ENCODE assay signal across 9 cellular contexts in the genomic region with DNA sequence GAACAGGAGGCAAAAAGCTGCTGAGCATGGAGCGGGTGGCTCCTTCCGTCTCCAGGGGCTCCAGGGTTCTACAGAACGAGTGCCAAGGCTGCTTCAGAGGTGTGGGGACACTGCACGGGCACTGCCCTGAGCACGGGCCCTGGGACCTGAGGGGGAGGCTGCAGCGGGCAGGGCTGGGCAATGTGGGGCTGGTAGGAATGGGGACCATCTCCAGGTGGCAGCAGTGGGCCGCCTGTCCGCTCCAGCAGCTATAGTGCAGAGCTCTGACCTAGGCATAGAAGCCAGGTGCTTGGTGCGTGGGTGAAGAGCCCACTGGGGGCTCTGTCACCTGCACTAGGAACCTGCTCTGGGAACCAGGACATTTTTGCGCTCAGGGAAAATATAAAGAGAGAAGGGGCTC. TPM values are rescaled to one million over a fixed set of nuclear protein-coding genes. Genes with fewer than 3 reads are reported as not detected.
DNase-seq lines count a peak whose midpoint lies in the region; ATAC-seq and TF ChIP-seq lines count a peak whose summit lies in the region.
"Had no signal": no experiment of that assay in that cellular context is flagged by ENCODE, and none has a peak within 500 bp of the region (broad histone marks: within the 10 kb centered on the region; RNA-seq: fewer than 3 reads in every experiment).

No MANE protein-coding gene starts in this region.

- WGBS in prostate gland, result 78% methylated on average over 10 of the region's 10 CpGs

- no peak overlapping the region for H3K27ac ChIP-seq in prostate gland
- H3K27ac ChIP-seq: SJSA1 had no signal

- ATAC-seq in HG02852 (IDR thresholded peaks at IDR 0.05; ENCODE audit: unreplicated experiment) (peak; percentile 57), left colon (peak; percentile 66), GM19351 (IDR thresholded peaks at IDR 0.05; ENCODE audit: unreplicated experiment) (no peak), GM19452 (IDR thresholded peaks at IDR 0.05; ENCODE audit: unreplicated experiment) (no peak)

- H3K27ac Mint-ChIP-seq in activated CD4-positive, alpha-beta memory T cell treated with anti-CD3 and anti-CD28 coated beads for 36 hours, result no peak overlapping the region

- H3K36me3 ChIP-seq in prostate gland, result peaks cover 4 to 27% of the 10 kb centered on the region in 2 donors

- H3K9me3 Mint-ChIP-seq in activated CD4-positive, alpha-beta memory T cell treated with anti-CD3 and anti-CD28 coated beads for 36 hours, result no peaks in the 10 kb centered on the region

- CTCF ChIA-PET in activated CD4-positive, alpha-beta memory T cell treated with anti-CD3 and anti-CD28 coated beads for 36 hours (lab: Charles Lee), result interaction anchor here (1.0 to 28.1 kb wide), 7 partner anchors 10 to 166 kb away, joined by 3 to 795 read pairs (median 4); a partner anchor contains a TSS

- H3K4me3 ChIP-seq in prostate gland, result no peak overlapping the region
- H3K4me3 ChIP-seq: SJSA1 had no signal

- no peaks in the 10 kb centered on the region for H3K9me3 ChIP-seq in prostate gland
- H3K9me3 ChIP-seq: SJSA1 had no signal

- H3K36me3 Mint-ChIP-seq in activated CD4-positive, alpha-beta memory T cell treated with anti-CD3 and anti-CD28 coated beads for 36 hours, result peaks cover 40% of the 10 kb centered on the region

- no peaks in the 10 kb centered on the region for H3K27me3 ChIP-seq in prostate gland (replicated peaks; ENCODE audit: insufficient read depth)
- H3K27me3 ChIP-seq: SJSA1 had no signal

- TF ChIP-seq CTCF in GM12874 (IDR thresholded peaks at IDR 0.05; ENCODE audit: insufficient read depth, low read depth, low read length), result peak; percentile 68
- peak in 1 of 4 experiments; percentile 38 for TF ChIP-seq CTCF in prostate gland (IDR thresholded peaks at IDR 0.05)

- peaks cover 12% of the 10 kb centered on the region for H3K4me1 ChIP-seq in prostate gland (replicated peaks)
- H3K4me1 ChIP-seq: SJSA1 had no signal

- DNase-seq in activated CD4-positive, alpha-beta memory T cell treated with anti-CD3 and anti-CD28 coated beads for 36 hours, result peak; percentile 47
- DNase-seq in left colon, result peak in 1 of 2 donors; percentile 56
- no peak for DNase-seq in prostate gland (ENCODE audit: low spot score)
- no peak for DNase-seq in NCI-H524 treated with DMSO at 0.1 percent for 48 hours (lab: John Stamatoyannopoulos, UW)

- TF ChIP-seq POLR2A in prostate gland (IDR thresholded peaks at IDR 0.05), result no peak

- H3K4me1 Mint-ChIP-seq in activated CD4-positive, alpha-beta memory T cell treated with anti-CD3 and anti-CD28 coated beads for 36 hours (ENCODE audit: low read depth), result peaks cover 17% of the 10 kb centered on the region

- POLR2A ChIA-PET in activated CD4-positive, alpha-beta memory T cell treated with anti-CD3 and anti-CD28 coated beads for 36 hours (lab: Charles Lee), result interaction anchor here (1.8 kb wide), 1 partner anchor 41 kb away, joined by 7 read pairs; no protein-coding TSS in a partner anchor

- H3K27me3 Mint-ChIP-seq in activated CD4-positive, alpha-beta memory T cell treated with anti-CD3 and anti-CD28 coated beads for 36 hours, result no peaks in the 10 kb centered on the region

- intact Hi-C loops in activated CD4-positive, alpha-beta memory T cell treated with anti-CD3 and anti-CD28 coated beads for 36 hours (cut with micrococcal nuclease), result loop anchor here (1.0 kb wide), 1 partner anchor 40 kb away; no protein-coding TSS in a partner anchor
- intact Hi-C loops in left colon (cut with DNase I, micrococcal nuclease), result loop anchor here in 1 of 2 donors (5.0 kb wide), 1 partner anchor 40 kb away; no protein-coding TSS in a partner anchor
- intact Hi-C loops in prostate gland (cut with DNase I), result loop anchor here (5.0 kb wide), 1 partner anchor 40 kb away; no protein-coding TSS in a partner anchor

- H3K4me3 Mint-ChIP-seq in activated CD4-positive, alpha-beta memory T cell treated with anti-CD3 and anti-CD28 coated beads for 36 hours, result no peak overlapping the region

RNA-seq across cellular contexts. Expression of a gene that starts 22.3 kb away (rescaled TPM):
- 100 to 1,000 TPM; 257 to 280 TPM for total RNA-seq in activated CD4-positive, alpha-beta memory T cell treated with anti-CD3 and anti-CD28 coated beads for 36 hours
- total RNA-seq in left colon (10 to 100 TPM; 21.6 to 25.6 TPM), prostate gland (10 to 100 TPM; 39.5 to 67.7 TPM)

RNA-seq across cellular contexts. Expression of a gene that starts 24.4 kb away (rescaled TPM):
- total RNA-seq in activated CD4-positive, alpha-beta memory T cell treated with anti-CD3 and anti-CD28 coated beads for 36 hours, result 10 to 100 TPM; 13.7 to 16.2 TPM
- total RNA-seq in left colon (10 to 100 TPM; 18.1 to 18.9 TPM), prostate gland (10 to 100 TPM; 39.0 to 52.5 TPM)

RNA-seq across cellular contexts. Expression of a gene that starts 38.8 kb away (rescaled TPM):
- 1 to 10 TPM; 2.1 to 2.5 TPM for total RNA-seq in activated CD4-positive, alpha-beta memory T cell treated with anti-CD3 and anti-CD28 coated beads for 36 hours
- total RNA-seq in left colon (1 to 10 TPM; 8.5 to 9.7 TPM), prostate gland (10 to 100 TPM; 19.1 to 28.5 TPM)

Comparison
In these comparisons a context has a peak if more than half of its experiments do, and no peak if none do; other contexts are left out.
1. ATAC-seq: peak in HG02852 (single experiment) and left colon (single experiment); none in GM19351 (single experiment) and GM19452 (single experiment).